Comparison of ENCODE assay signal across 9 cellular contexts in genomic region chr2:26971911-26972786, GRCh38. TPM values are rescaled to one million over a fixed set of nuclear protein-coding genes. Genes with fewer than 3 reads are reported as not detected.
A peak's percentile ranks its signal among the peaks of the same experiment; 100 is the strongest.
DNase-seq lines count a peak whose midpoint lies in the region; ATAC-seq and TF ChIP-seq lines count a peak whose summit lies in the region.
"Had no signal": no experiment of that assay in that cellular context is flagged by ENCODE, and none has a peak within 500 bp of the region (broad histone marks: within the 10 kb centered on the region; RNA-seq: fewer than 3 reads in every experiment).

No MANE protein-coding gene starts in this region.

- H3K36me3 Mint-ChIP-seq in CD8-positive, alpha-beta memory T cell, result no peaks in the 10 kb centered on the region
- no peaks in the 10 kb centered on the region for H3K36me3 Mint-ChIP-seq in endodermal cell (ENCODE audit: low read depth)
- H3K36me3 Mint-ChIP-seq in natural killer cell treated with Interleukin-12 subunit alpha and Interleukin-12 subunit beta and Interleukin-15 and Interleukin-18, amount 100 ng/mL, for 72 hours, result no peaks in the 10 kb centered on the region

- peak overlapping the region; percentile 78; the same call in 1 of the 2 replicates for H3K4me2 ChIP-seq in KMS-11

- H3K9ac ChIP-seq in KMS-11, result no peak overlapping the region
- no peak overlapping the region for H3K9ac ChIP-seq in endodermal cell (ENCODE audit: extremely low read depth, low read length, poor library complexity, severe bottlenecking)

- peaks cover 11 to 20% of the 10 kb centered on the region in 2 donors for H3K27me3 Mint-ChIP-seq in CD8-positive, alpha-beta memory T cell
- H3K27me3 Mint-ChIP-seq in endodermal cell (ENCODE audit: insufficient read depth), result peaks cover 70% of the 10 kb centered on the region
- peaks cover 17 to 19% of the 10 kb centered on the region in 2 donors for H3K27me3 Mint-ChIP-seq in natural killer cell treated with Interleukin-12 subunit alpha and Interleukin-12 subunit beta and Interleukin-15 and Interleukin-18, amount 100 ng/mL, for 72 hours

- H3K27me3 ChIP-seq in CD8-positive, alpha-beta memory T cell (ENCODE audit: insufficient read depth, low read length, poor library complexity, severe bottlenecking), result peaks cover 8% of the 10 kb centered on the region
- H3K27me3 ChIP-seq in KMS-11 (ENCODE audit: insufficient read depth, low read depth) (peaks cover 19% of the 10 kb centered on the region; the same call in 1 of the 2 replicates), endodermal cell (ENCODE audit: control insufficient read depth, insufficient read depth, low read length, poor library complexity, severe bottlenecking) (peaks cover 49% of the 10 kb centered on the region), H7 (ENCODE audit: control insufficient read depth, insufficient read depth, low read length) (peaks cover 22% of the 10 kb centered on the region)

- H3K4me3 Mint-ChIP-seq in CD8-positive, alpha-beta memory T cell, result peak overlapping the region; percentile 76 to 89 (median 84)
- H3K4me3 Mint-ChIP-seq in endodermal cell, result peak overlapping the region; percentile 67
- H3K4me3 Mint-ChIP-seq in natural killer cell treated with Interleukin-12 subunit alpha and Interleukin-12 subunit beta and Interleukin-15 and Interleukin-18, amount 100 ng/mL, for 72 hours, result peak overlapping the region; percentile 80

- peak overlapping the region in 7 of 8 donors; percentile 42 to 91 (median 79) for H3K27ac Mint-ChIP-seq in CD8-positive, alpha-beta memory T cell
- no peak overlapping the region for H3K27ac Mint-ChIP-seq in endodermal cell
- H3K27ac Mint-ChIP-seq in natural killer cell treated with Interleukin-12 subunit alpha and Interleukin-12 subunit beta and Interleukin-15 and Interleukin-18, amount 100 ng/mL, for 72 hours, result no peak overlapping the region

- TF ChIP-seq CTCF in KMS-11 (conservative IDR thresholded peaks at IDR 0.05; ENCODE audit: low read depth, low read length) (no peak), endodermal cell (conservative IDR thresholded peaks at IDR 0.05) (no peak)

- WGBS in endodermal cell (ENCODE audit: insufficient coverage in 1 of 2, insufficient read length in 1 of 2), 2 experiments, result 88 to 89% methylated on average over 8 to 9 of the region's 9 CpGs

- no peaks in the 10 kb centered on the region for H4K20me1 ChIP-seq in KMS-11 (ENCODE audit: insufficient read depth)

- no peaks in the 10 kb centered on the region for H3K9me3 Mint-ChIP-seq in CD8-positive, alpha-beta memory T cell
- H3K9me3 Mint-ChIP-seq in endodermal cell, result no peaks in the 10 kb centered on the region
- no peaks in the 10 kb centered on the region for H3K9me3 Mint-ChIP-seq in natural killer cell treated with Interleukin-12 subunit alpha and Interleukin-12 subunit beta and Interleukin-15 and Interleukin-18, amount 100 ng/mL, for 72 hours

- POLR2A ChIA-PET in CD8-positive, alpha-beta memory T cell (lab: Charles Lee), result no interaction called here

- peaks cover 7% of the 10 kb centered on the region for H3K4me1 ChIP-seq in CD8-positive, alpha-beta memory T cell (ENCODE audit: insufficient read depth, low read length)
- H3K4me1 ChIP-seq in KMS-11 (ENCODE audit: low read depth, poor library complexity, severe bottlenecking) (peaks cover 11% of the 10 kb centered on the region), endodermal cell (ENCODE audit: control insufficient read depth, insufficient read depth, low read length) (peaks cover 5% of the 10 kb centered on the region)

- H3K27ac ChIP-seq in CD8-positive, alpha-beta memory T cell (ENCODE audit: low read depth, low read length), result peak overlapping the region; percentile 60
- no peak overlapping the region for H3K27ac ChIP-seq in KMS-11
- H3K27ac ChIP-seq in endodermal cell (ENCODE audit: low read depth, low read length), result no peak overlapping the region

- CTCF ChIA-PET in CD8-positive, alpha-beta memory T cell (lab: Charles Lee), result interaction anchor here (1.0 to 1.5 kb wide), 2 partner anchors 10 to 11 kb away, joined by 4 to 5 read pairs; no protein-coding TSS in a partner anchor

- H3K36me3 ChIP-seq in CD8-positive, alpha-beta memory T cell (ENCODE audit: insufficient read depth, low read length), result no peaks in the 10 kb centered on the region
- H3K36me3 ChIP-seq in KMS-11 (ENCODE audit: insufficient read depth) (no peaks in the 10 kb centered on the region), endodermal cell (ENCODE audit: control insufficient read depth, insufficient read depth, low read length) (no peaks in the 10 kb centered on the region), H7 (replicated peaks; ENCODE audit: control insufficient read depth, insufficient read depth, low read length) (no peaks in the 10 kb centered on the region)

- H3K79me2 ChIP-seq in KMS-11 (ENCODE audit: insufficient read depth, low read depth), result no peaks in the 10 kb centered on the region

- DNase-seq in CD8-positive, alpha-beta memory T cell, result no peak
- DNase-seq in endodermal cell (no peak), SK-N-DZ (ENCODE audit: low spot score) (no peak), H7 (no peak)
- DNase-seq in natural killer cell treated with Interleukin-12 subunit alpha and Interleukin-12 subunit beta and Interleukin-15 and Interleukin-18, amount 100 ng/mL, for 72 hours (ENCODE audit: low spot score), result no peak
- DNase-seq in activated CD8-positive, alpha-beta memory T cell treated with anti-CD3 and anti-CD28 coated beads, Interleukin-2, amount 50 U/mL, for 48 hours, result no peak
- DNase-seq in activated CD4-positive, alpha-beta T cell treated with anti-CD3 and anti-CD28 coated beads for 48 hours, result no peak
- DNase-seq: small intestine had no signal

- peaks cover 18 to 27% (median 21%) of the 10 kb centered on the region in 3 donors for H3K4me1 Mint-ChIP-seq in CD8-positive, alpha-beta memory T cell
- peaks cover 7% of the 10 kb centered on the region for H3K4me1 Mint-ChIP-seq in endodermal cell
- H3K4me1 Mint-ChIP-seq in natural killer cell treated with Interleukin-12 subunit alpha and Interleukin-12 subunit beta and Interleukin-15 and Interleukin-18, amount 100 ng/mL, for 72 hours (ENCODE audit: low read depth in 2 of 2), result peaks cover 26 to 29% of the 10 kb centered on the region in 2 donors

- no peak overlapping the region for H2AFZ ChIP-seq in KMS-11 (ENCODE audit: low read depth)

- H3K9me3 ChIP-seq in CD8-positive, alpha-beta memory T cell (ENCODE audit: low read length), result no peaks in the 10 kb centered on the region
- no peaks in the 10 kb centered on the region for H3K9me3 ChIP-seq in endodermal cell (ENCODE audit: control insufficient read depth, low read length)

- no peak for ATAC-seq in natural killer cell treated with Interleukin-12 subunit alpha and Interleukin-12 subunit beta and Interleukin-15 and Interleukin-18, amount 100 ng/mL, for 72 hours

- H3K4me3 ChIP-seq in CD8-positive, alpha-beta memory T cell (ENCODE audit: low read length), result no peak overlapping the region
- no peak overlapping the region for H3K4me3 ChIP-seq in KMS-11 (IDR thresholded peaks at IDR 0.05; ENCODE audit: insufficient read depth, low read depth, low read length)
- H3K4me3 ChIP-seq in endodermal cell (ENCODE audit: low read length), result no peak overlapping the region
- no peak overlapping the region; the same call in 1 of the 2 replicates for H3K4me3 ChIP-seq in H7 (ENCODE audit: insufficient read depth, low read depth, low read length)

RNA-seq across cellular contexts. Expression of gene MAPRE3, which starts 1.7 kb away (rescaled TPM):
- total RNA-seq in CD8-positive, alpha-beta memory T cell, result 1 to 10 TPM; 2.4 to 3.0 TPM
- 2.0 TPM for polyA plus RNA-seq in CD8-positive, alpha-beta memory T cell
- 1 to 10 TPM; 3.2 to 4.4 TPM for total RNA-seq in endodermal cell
- polyA plus RNA-seq in endodermal cell (2013, experiment 1 of 2), result 26.1 TPM
- 23.8 TPM for polyA plus RNA-seq in endodermal cell (2013, experiment 2 of 2)
- total RNA-seq in natural killer cell treated with Interleukin-12 subunit alpha and Interleukin-12 subunit beta and Interleukin-15 and Interleukin-18, amount 100 ng/mL, for 72 hours, result 10 to 100 TPM in 1 of 2 donors, 1 to 10 TPM in 1; 5.7 to 10.0 TPM
- 5.9 and 6.9 TPM in 2 replicates for polyA plus RNA-seq in SK-N-DZ (2014; cell fraction: cytosol; rRNA removed)
- polyA plus RNA-seq in SK-N-DZ (2014; cell fraction: nucleus; rRNA removed), result 30.4 and 32.8 TPM in 2 replicates
- total RNA-seq in H7 (2014; rRNA removed; shearing (Covaris generic)), result 0.42 and 1.6 TPM in 2 replicates

Comparison
In these comparisons a context has a peak if more than half of its experiments do, and no peak if none do; other contexts are left out.
1. H3K27ac Mint-ChIP-seq: peak in CD8-positive, alpha-beta memory T cell (7 of 8); none in endodermal cell (single experiment) and natural killer cell treated with Interleukin-12 subunit alpha and Interleukin-12 subunit beta and Interleukin-15 and Interleukin-18, amount 100 ng/mL, for 72 hours (0 of 2).
2. Peak in every context shown above with its lines, with median percentiles within 50 percentile points of each other: H3K4me3 Mint-ChIP-seq.